Comparison of ENCODE assay signal across 8 cellular contexts in the genomic region with DNA sequence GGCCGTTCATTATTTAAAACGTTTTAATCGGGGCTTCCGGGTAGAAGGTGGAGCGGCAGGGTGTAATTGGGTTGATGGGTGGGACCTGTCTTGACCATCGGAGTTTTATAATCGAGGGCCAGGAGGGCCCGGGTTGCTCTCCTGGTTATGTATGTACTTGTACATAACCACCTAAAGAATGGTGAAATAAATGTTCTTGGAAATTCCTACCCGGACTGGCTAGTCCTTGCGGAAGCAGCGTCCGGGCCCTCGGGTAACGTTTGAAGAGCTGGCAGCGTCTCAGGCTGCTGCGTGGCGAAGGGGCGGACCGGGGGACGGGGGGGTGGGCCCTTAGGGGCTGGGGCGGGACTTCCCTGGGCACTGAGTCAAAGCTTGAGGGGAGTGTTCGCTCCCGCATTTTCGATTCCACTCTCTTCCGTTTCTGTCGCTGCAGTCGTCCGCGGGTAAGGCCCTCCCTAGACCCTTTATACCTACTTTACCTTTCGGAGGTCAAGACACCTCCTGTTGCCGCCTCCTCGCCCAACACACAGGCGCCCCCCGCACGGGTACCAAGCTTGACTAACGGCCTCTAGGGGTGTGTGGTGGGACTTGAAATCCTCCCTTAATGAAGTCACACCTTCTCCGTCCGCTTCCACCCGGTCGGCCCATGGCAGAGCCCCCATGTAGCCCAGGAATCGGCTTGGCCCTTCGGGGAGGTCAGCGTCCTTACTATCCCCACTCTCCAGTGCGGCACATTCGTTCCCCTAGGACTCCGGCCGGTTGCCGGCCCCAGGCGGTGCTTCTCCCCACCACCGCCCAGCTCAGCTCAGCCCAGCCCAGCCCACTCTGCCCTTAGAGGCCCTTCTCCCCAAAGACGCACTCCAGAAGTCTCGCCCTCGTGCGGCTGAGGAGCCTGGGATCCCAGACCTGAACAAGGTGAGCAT. TPM values are rescaled to one million over a fixed set of nuclear protein-coding genes. Genes with fewer than 3 reads are reported as not detected.
DNase-seq lines count a peak whose midpoint lies in the region; ATAC-seq and TF ChIP-seq lines count a peak whose summit lies in the region.

A gene with protein sequence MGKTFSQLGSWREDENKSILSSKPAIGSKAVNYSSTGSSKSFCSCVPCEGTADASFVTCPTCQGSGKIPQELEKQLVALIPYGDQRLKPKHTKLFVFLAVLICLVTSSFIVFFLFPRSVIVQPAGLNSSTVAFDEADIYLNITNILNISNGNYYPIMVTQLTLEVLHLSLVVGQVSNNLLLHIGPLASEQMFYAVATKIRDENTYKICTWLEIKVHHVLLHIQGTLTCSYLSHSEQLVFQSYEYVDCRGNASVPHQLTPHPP (plus strand): TSS at position 396 of the 923 bp plus-strand sequence. CDS start 1,167 bp downstream, outside the sequence.

- H3K36me3 Mint-ChIP-seq in activated naive CD8-positive, alpha-beta T cell treated with anti-CD3 and anti-CD28 coated beads, Interleukin-2, amount 50 U/mL, for 24 hours (ENCODE audit: low read depth): peaks cover 20% of the 10 kb centered on the region

- H3K9me2 ChIP-seq in SU-DHL-6 (replicated peaks; ENCODE audit: insufficient read depth, low read length): no peaks in the 10 kb centered on the region

- H3K4me1 ChIP-seq in heart right ventricle: peaks cover 0 to 33% (median 20%) of the 10 kb centered on the region in 9 donors
- no peaks in the 10 kb centered on the region for H3K4me1 ChIP-seq in psoas muscle

- H3K27me3 ChIP-seq in SU-DHL-6 (ENCODE audit: low read length) (no peaks in the 10 kb centered on the region), heart right ventricle (no peaks in the 10 kb centered on the region), psoas muscle (ENCODE audit: insufficient read depth in 3 of 3, low read length in 2 of 3) (no peaks in the 10 kb centered on the region)

- ATAC-seq in HG03460 (IDR thresholded peaks at IDR 0.05; ENCODE audit: unreplicated experiment) (peak; percentile 60), heart right ventricle (peak; percentile 88 to 96 (median 94)), psoas muscle (peak; percentile 48 to 75 (median 59))
- ATAC-seq in activated naive CD8-positive, alpha-beta T cell treated with anti-CD3 and anti-CD28 coated beads, Interleukin-2, amount 50 U/mL, for 24 hours: peak; percentile 94

- no peaks in the 10 kb centered on the region for H4K20me1 ChIP-seq in SU-DHL-6 (ENCODE audit: low read depth, low read length)

- H3K27ac ChIP-seq in SU-DHL-6 (ENCODE audit: low read depth, low read length) (peak within 1 kb of the TSS; percentile 65), heart right ventricle (peak within 1 kb of the TSS; percentile 64 to 90 (median 83)), psoas muscle (peak within 1 kb of the TSS; percentile 66)

- H3K79me2 ChIP-seq in SU-DHL-6 (ENCODE audit: insufficient read depth, low read length): no peaks in the 10 kb centered on the region

- peaks cover 28% of the 10 kb centered on the region for H3K4me1 Mint-ChIP-seq in activated naive CD8-positive, alpha-beta T cell treated with anti-CD3 and anti-CD28 coated beads, Interleukin-2, amount 50 U/mL, for 24 hours

- peaks cover 12% of the 10 kb centered on the region for H3F3A ChIP-seq in SU-DHL-6 (ENCODE audit: insufficient read depth)

- H3K27me3 Mint-ChIP-seq in activated naive CD8-positive, alpha-beta T cell treated with anti-CD3 and anti-CD28 coated beads, Interleukin-2, amount 50 U/mL, for 24 hours: no peaks in the 10 kb centered on the region

- WGBS in heart right ventricle, 2 donors: 2 to 5% methylated on average over 54 of the region's 54 CpGs
- 29 to 34% (median 31%) methylated on average over 54 of the region's 54 CpGs for WGBS in psoas muscle, 3 donors

- peak within 1 kb of the TSS; percentile 92 for H3K4me3 Mint-ChIP-seq in activated naive CD8-positive, alpha-beta T cell treated with anti-CD3 and anti-CD28 coated beads, Interleukin-2, amount 50 U/mL, for 24 hours

- DNase-seq in AG09319 (ENCODE audit: extremely low read depth, low read depth): peak; percentile 69
- peak; percentile 81 for DNase-seq in activated naive CD8-positive, alpha-beta T cell treated with anti-CD3 and anti-CD28 coated beads, Interleukin-2, amount 50 U/mL, for 24 hours
- peak; percentile 78 to 81 for DNase-seq in heart right ventricle
- peak; percentile 80 to 84 for DNase-seq in psoas muscle
- peak; percentile 85 for DNase-seq in ureter (ENCODE audit: low spot score)

- H3K4me3 ChIP-seq in SU-DHL-6 (ENCODE audit: insufficient read depth, low read length, poor library complexity, severe bottlenecking) (peak within 1 kb of the TSS; percentile 87), heart right ventricle (peak within 1 kb of the TSS; percentile 42 to 72 (median 68)), psoas muscle (peak within 1 kb of the TSS; percentile 71)

- TF ChIP-seq POLR2A in GM19099 (IDR thresholded peaks at IDR 0.05; ENCODE audit: extremely low read depth, insufficient read length, low read depth): peak; percentile 88

- H3K4me2 ChIP-seq in SU-DHL-6 (ENCODE audit: low read depth, low read length, poor library complexity, severe bottlenecking): peak within 1 kb of the TSS; percentile 91

- intact Hi-C loops in heart right ventricle (cut with DNase I) (loop anchor here in 3 of 10 donors (5.0 to 10.0 kb wide), 3 partner anchors 34 to 121 kb away; no protein-coding TSS in a partner anchor), psoas muscle (cut with DNase I) (loop anchor here in 1 of 2 donors (10.0 kb wide), 1 partner anchor 273 kb away; a partner anchor contains a TSS)

- no peaks in the 10 kb centered on the region for H3K9me3 Mint-ChIP-seq in activated naive CD8-positive, alpha-beta T cell treated with anti-CD3 and anti-CD28 coated beads, Interleukin-2, amount 50 U/mL, for 24 hours

- H3K9me3 ChIP-seq in SU-DHL-6 (ENCODE audit: insufficient read depth, low read length) (no peaks in the 10 kb centered on the region), heart right ventricle (no peaks in the 10 kb centered on the region), psoas muscle (no peaks in the 10 kb centered on the region)

- H3K9ac ChIP-seq in SU-DHL-6 (ENCODE audit: low read length): peak within 1 kb of the TSS; percentile 71

- TF ChIP-seq CTCF in AG09319 (IDR thresholded peaks at IDR 0.05; ENCODE audit: low read depth, low read length) (peak; percentile 34), SU-DHL-6 (IDR thresholded peaks at IDR 0.05; ENCODE audit: insufficient read depth, low read length, poor library complexity, severe bottlenecking) (peak; percentile 6), heart right ventricle (IDR thresholded peaks at IDR 0.05) (peak in 7 of 9 donors; percentile 15 to 52 (median 39)), psoas muscle (IDR thresholded peaks at IDR 0.05) (no peak)

- peak within 1 kb of the TSS; percentile 89 for H3K27ac Mint-ChIP-seq in activated naive CD8-positive, alpha-beta T cell treated with anti-CD3 and anti-CD28 coated beads, Interleukin-2, amount 50 U/mL, for 24 hours

- no peaks in the 10 kb centered on the region for H3K36me3 ChIP-seq in SU-DHL-6 (ENCODE audit: low read length)
- peaks cover 0 to 82% (median 32%) of the 10 kb centered on the region in 9 donors for H3K36me3 ChIP-seq in heart right ventricle
- peaks cover 3 to 98% of the 10 kb centered on the region in 2 donors for H3K36me3 ChIP-seq in psoas muscle (ENCODE audit: insufficient read depth in 1 of 2, low read depth in 1 of 2)

- peak within 1 kb of the TSS; percentile 86 for H2AFZ ChIP-seq in SU-DHL-6 (ENCODE audit: low read depth, low read length, severe bottlenecking)

RNA-seq across cellular contexts. Expression of the gene that starts here (rescaled TPM):
- total RNA-seq in heart right ventricle: 10 to 100 TPM in 1 of 10 donors, 1 to 10 TPM in 9; 1.9 to 10.4 (median 2.7) TPM
- 1 to 10 TPM; 1.1 to 3.2 TPM for polyA plus RNA-seq in heart right ventricle
- 1 to 10 TPM; 1.9 to 3.4 (median 2.6) TPM for total RNA-seq in psoas muscle
- polyA plus RNA-seq in psoas muscle: under 1 TPM; 0.21 to 0.60 (median 0.53) TPM
- total RNA-seq in ureter: 15.5 TPM

Comparison
In these comparisons a context has a peak if more than half of its experiments do, and no peak if none do; other contexts are left out.
1. Peak in every context shown above with its lines: DNase-seq, ATAC-seq, H3K4me3 ChIP-seq and H3K27ac ChIP-seq.